ENCODE assay signal across 10 cellular contexts in genomic region chr11:13279487-13279834, GRCh38. TPM values are rescaled to one million over a fixed set of nuclear protein-coding genes. Genes with fewer than 3 reads are reported as not detected.
DNase-seq lines count a peak whose midpoint lies in the region; ATAC-seq and TF ChIP-seq lines count a peak whose summit lies in the region.
"Had no signal": no experiment of that assay in that cellular context is flagged by ENCODE, and none has a peak within 500 bp of the region (broad histone marks: within the 10 kb centered on the region; RNA-seq: fewer than 3 reads in every experiment).

No MANE protein-coding gene starts in this region.

- DNase-seq in H9 (no peak), glutamatergic neuron (no peak), smooth muscle cell (lab: John Stamatoyannopoulos, UW; ENCODE audit: unreplicated experiment) (no peak), NCI-H82 treated with DMSO at 0.1 percent for 48 hours (lab: John Stamatoyannopoulos, UW; ENCODE audit: unreplicated experiment) (no peak)
- no peak for DNase-seq in activated T-helper 1 cell treated with anti-CD3 and anti-CD28 coated beads, Interleukin-12 subunit alpha, Interleukin-12 subunit beta, Interleukin-2, Interleukin-4 antibody, amounts not matched to agents 30 ng/mL and 10 ng/mL and 1 ng/mL, durations not matched to agents 14 hours and 24 hours and 36 hours (ENCODE audit: low spot score)
- DNase-seq in stimulated activated CD4-positive, alpha-beta T cell treated with anti-CD3 and anti-CD28 coated beads, Interleukin-4, amount 100 ng/mL, for 4 hours = no peak
- DNase-seq: left ventricle myocardium superior, NCI-H510A treated with DMSO at 0.1 percent for 48 hours had no signal

- H3K9me3 ChIP-seq in H9 (ENCODE audit: control insufficient read depth, low read depth, low read length) = no peaks in the 10 kb centered on the region
- no peaks in the 10 kb centered on the region for H3K9me3 ChIP-seq in smooth muscle cell (replicated peaks; ENCODE audit: low read depth)

- H3K4me2 ChIP-seq in H9 (ENCODE audit: insufficient read depth, insufficient read length, low read length) (peak overlapping the region; percentile 70), smooth muscle cell (peak overlapping the region; percentile 92)

- no peak overlapping the region for H2BK12ac ChIP-seq in H9 (ENCODE audit: insufficient read length, low read depth, low read length)

- H3K79me2 ChIP-seq in H9 (ENCODE audit: insufficient read depth, low read length) = no peaks in the 10 kb centered on the region
- peaks cover 50% of the 10 kb centered on the region for H3K79me2 ChIP-seq in smooth muscle cell (ENCODE audit: low read depth)

- no peak overlapping the region for H3T11ph ChIP-seq in H9 (ENCODE audit: low read length)

- peak overlapping the region; percentile 69 for H3K4me3 ChIP-seq in smooth muscle cell

- H3K4me3 Mint-ChIP-seq in H9 = peak overlapping the region; percentile 62 to 80; a peak in 4 of 5 replicates
- peak overlapping the region; percentile 88 for H3K4me3 Mint-ChIP-seq in activated T-helper 1 cell treated with anti-CD3 and anti-CD28 coated beads, Interleukin-12 subunit alpha, Interleukin-12 subunit beta, Interleukin-2, Interleukin-4 antibody, amounts not matched to agents 30 ng/mL and 10 ng/mL and 1 ng/mL, durations not matched to agents 14 hours and 24 hours and 36 hours
- H3K4me3 Mint-ChIP-seq in glutamatergic neuron (ENCODE audit: unreplicated experiment) = peak overlapping the region; percentile 90

- H3K14ac ChIP-seq in H9 (ENCODE audit: insufficient read depth, low read length) = no peak overlapping the region

- no peak overlapping the region for H4K91ac ChIP-seq in H9 (ENCODE audit: insufficient read length, low read depth, low read length)

- no peak overlapping the region for H2BK5ac ChIP-seq in H9 (ENCODE audit: insufficient read length, low read length)

- no CpG with 5 or more reads among the region's 3 CpGs for WGBS in H9 (ENCODE audit: extremely low coverage, insufficient read length, low lambda C conversion rate)
- WGBS in smooth muscle cell (ENCODE audit: low lambda C conversion rate) = 58% methylated on average over 3 of the region's 3 CpGs

- H4K20me1 ChIP-seq in H9 (ENCODE audit: control insufficient read depth, insufficient read depth, insufficient read length) = no peaks in the 10 kb centered on the region
- peaks cover 60% of the 10 kb centered on the region for H4K20me1 ChIP-seq in smooth muscle cell (ENCODE audit: low read depth)

- H3K36me3 Mint-ChIP-seq in H9 (ENCODE audit: insufficient read depth in 1 of 3, low read depth in 3 of 3) (no peaks in the 10 kb centered on the region), glutamatergic neuron (ENCODE audit: unreplicated experiment) (no peaks in the 10 kb centered on the region)
- peaks cover 8% of the 10 kb centered on the region for H3K36me3 Mint-ChIP-seq in activated T-helper 1 cell treated with anti-CD3 and anti-CD28 coated beads, Interleukin-12 subunit alpha, Interleukin-12 subunit beta, Interleukin-2, Interleukin-4 antibody, amounts not matched to agents 30 ng/mL and 10 ng/mL and 1 ng/mL, durations not matched to agents 14 hours and 24 hours and 36 hours (ENCODE audit: low read depth)

- no peak overlapping the region for H2AK5ac ChIP-seq in H9 (ENCODE audit: insufficient read length, low read length)

- no peak overlapping the region for H3K27ac ChIP-seq in H9 (ENCODE audit: insufficient read length, low read depth, low read length)
- H3K27ac ChIP-seq in smooth muscle cell (ENCODE audit: low read depth) = no peak overlapping the region
- H3K27ac ChIP-seq: epithelial cell of prostate had no signal

- H3K18ac ChIP-seq in H9 (ENCODE audit: insufficient read length, low read depth, low read length) = no peak overlapping the region

- H2BK20ac ChIP-seq in H9 (ENCODE audit: low read depth, low read length, poor library complexity, severe bottlenecking) = no peak overlapping the region

- H2BK120ac ChIP-seq in H9 (ENCODE audit: low read depth, low read length, poor library complexity, severe bottlenecking) = no peak overlapping the region

- H3K79me1 ChIP-seq in H9 (ENCODE audit: insufficient read depth, low read depth, low read length, poor library complexity, severe bottlenecking) = no peaks in the 10 kb centered on the region

- no peak overlapping the region for H3K23ac ChIP-seq in H9 (ENCODE audit: insufficient read length, low read depth, low read length)

- no peak overlapping the region for H3K56ac ChIP-seq in H9 (ENCODE audit: insufficient read length, low read depth, low read length)

- H3K27ac Mint-ChIP-seq in H9 (no peak overlapping the region), glutamatergic neuron (ENCODE audit: unreplicated experiment) (peak overlapping the region; percentile 63)
- H3K27ac Mint-ChIP-seq in activated T-helper 1 cell treated with anti-CD3 and anti-CD28 coated beads, Interleukin-12 subunit alpha, Interleukin-12 subunit beta, Interleukin-2, Interleukin-4 antibody, amounts not matched to agents 30 ng/mL and 10 ng/mL and 1 ng/mL, durations not matched to agents 14 hours and 24 hours and 36 hours = peak overlapping the region; percentile 79

- H2AFZ ChIP-seq in H9 (ENCODE audit: low read length) (no peak overlapping the region), smooth muscle cell (ENCODE audit: low read depth) (no peak overlapping the region)

- H2BK15ac ChIP-seq in H9 (ENCODE audit: low read depth, low read length) = no peak overlapping the region

- H3F3A ChIP-seq in smooth muscle cell (ENCODE audit: low read depth) = peaks cover 5% of the 10 kb centered on the region

- TF ChIP-seq CTCF in H9 (conservative IDR thresholded peaks at IDR 0.05) (no peak), glutamatergic neuron (IDR thresholded peaks at IDR 0.05; ENCODE audit: partially characterized antibody, unreplicated experiment) (no peak), smooth muscle cell (IDR thresholded peaks at IDR 0.05; ENCODE audit: borderline replicate concordance, insufficient read depth, poor library complexity, severe bottlenecking) (no peak)

- H3K27me3 Mint-ChIP-seq in H9 (ENCODE audit: low read depth) = peaks cover 71% of the 10 kb centered on the region
- H3K27me3 Mint-ChIP-seq in activated T-helper 1 cell treated with anti-CD3 and anti-CD28 coated beads, Interleukin-12 subunit alpha, Interleukin-12 subunit beta, Interleukin-2, Interleukin-4 antibody, amounts not matched to agents 30 ng/mL and 10 ng/mL and 1 ng/mL, durations not matched to agents 14 hours and 24 hours and 36 hours (ENCODE audit: insufficient read depth) = peaks cover 24% of the 10 kb centered on the region
- peaks cover 27% of the 10 kb centered on the region for H3K27me3 Mint-ChIP-seq in glutamatergic neuron (ENCODE audit: unreplicated experiment)

- no peak for ATAC-seq in HG03571 (IDR thresholded peaks at IDR 0.05; ENCODE audit: unreplicated experiment)
- ATAC-seq: left ventricle myocardium superior had no signal

- H3K4me1 Mint-ChIP-seq in H9 = peaks cover 37% of the 10 kb centered on the region in 2 experiments
- H3K4me1 Mint-ChIP-seq in activated T-helper 1 cell treated with anti-CD3 and anti-CD28 coated beads, Interleukin-12 subunit alpha, Interleukin-12 subunit beta, Interleukin-2, Interleukin-4 antibody, amounts not matched to agents 30 ng/mL and 10 ng/mL and 1 ng/mL, durations not matched to agents 14 hours and 24 hours and 36 hours (ENCODE audit: low read depth) = peaks cover 70% of the 10 kb centered on the region
- H3K4me1 Mint-ChIP-seq in glutamatergic neuron (ENCODE audit: low read depth, unreplicated experiment) = peaks cover 6% of the 10 kb centered on the region

- H3K4me1 ChIP-seq in H9 (ENCODE audit: insufficient read depth, low read length) = peaks cover 6% of the 10 kb centered on the region
- H3K4me1 ChIP-seq in smooth muscle cell (ENCODE audit: low read depth) = peaks cover 6% of the 10 kb centered on the region

- no peak overlapping the region for H3K4ac ChIP-seq in H9 (ENCODE audit: low read depth, low read length)

- H3K9ac ChIP-seq in H9 (ENCODE audit: extremely low read depth, insufficient read length, low read length) = no peak overlapping the region
- no peak overlapping the region for H3K9ac ChIP-seq in smooth muscle cell (ENCODE audit: low read depth)

- H3K23me2 ChIP-seq in H9 (ENCODE audit: insufficient read length, low read depth, low read length, poor library complexity, severe bottlenecking) = peaks cover 18% of the 10 kb centered on the region

- H4K5ac ChIP-seq in H9 (ENCODE audit: insufficient read length, low read depth, low read length) = no peak overlapping the region

- no peaks in the 10 kb centered on the region for H3K36me3 ChIP-seq in smooth muscle cell (ENCODE audit: low read depth)

- intact Hi-C loops in activated T-helper 1 cell treated with anti-CD3 and anti-CD28 coated beads, Interleukin-12 subunit alpha, Interleukin-12 subunit beta, Interleukin-2, Interleukin-4 antibody, amounts not matched to agents 30 ng/mL and 10 ng/mL and 1 ng/mL, durations not matched to agents 14 hours and 24 hours and 36 hours (cut with micrococcal nuclease) = loop anchor here (2.0 to 10.0 kb wide), 3 partner anchors 41 to 1435 kb away; partner anchors contain the start of genes RRAS2 and USP47

- peaks cover 27% of the 10 kb centered on the region; the same call in 1 of the 2 replicates for H3K27me3 ChIP-seq in H9 (ENCODE audit: insufficient read depth, low read length)
- peaks cover 44% of the 10 kb centered on the region for H3K27me3 ChIP-seq in smooth muscle cell (ENCODE audit: low read depth)

- no peaks in the 10 kb centered on the region for H3K9me3 Mint-ChIP-seq in H9
- no peaks in the 10 kb centered on the region for H3K9me3 Mint-ChIP-seq in activated T-helper 1 cell treated with anti-CD3 and anti-CD28 coated beads, Interleukin-12 subunit alpha, Interleukin-12 subunit beta, Interleukin-2, Interleukin-4 antibody, amounts not matched to agents 30 ng/mL and 10 ng/mL and 1 ng/mL, durations not matched to agents 14 hours and 24 hours and 36 hours
- H3K9me3 Mint-ChIP-seq in glutamatergic neuron (ENCODE audit: unreplicated experiment) = peaks cover 6% of the 10 kb centered on the region

- H4K8ac ChIP-seq in H9 (replicated peaks; ENCODE audit: insufficient read length, low read depth, low read length) = no peak overlapping the region

RNA-seq across cellular contexts. Expression of gene BMAL1, which starts 1.9 kb away (rescaled TPM):
- total RNA-seq in H9 (2021) (3.2 and 3.3 TPM in 2 replicates), glutamatergic neuron (ENCODE audit: unreplicated experiment) (8.6 TPM), smooth muscle cell (24.5 and 27.2 TPM in 2 replicates)
- 33.6 and 33.7 TPM in 2 replicates for total RNA-seq in activated T-helper 1 cell treated with anti-CD3 and anti-CD28 coated beads, Interleukin-12 subunit alpha, Interleukin-12 subunit beta, Interleukin-2, Interleukin-4 antibody, amounts not matched to agents 30 ng/mL and 10 ng/mL and 1 ng/mL, durations not matched to agents 14 hours and 24 hours and 36 hours
- 9.9 and 21.2 TPM in 2 replicates for polyA plus RNA-seq in smooth muscle cell

Comparison
In these comparisons a context has a peak if more than half of its experiments do, and no peak if none do; other contexts are left out.
1. H3K27ac Mint-ChIP-seq: peak in activated T-helper 1 cell treated with anti-CD3 and anti-CD28 coated beads, Interleukin-12 subunit alpha, Interleukin-12 subunit beta, Interleukin-2, Interleukin-4 antibody, amounts not matched to agents 30 ng/mL and 10 ng/mL and 1 ng/mL, durations not matched to agents 14 hours and 24 hours and 36 hours (single experiment) and glutamatergic neuron (single experiment); none in H9 (0 of 3).
2. Peak in every context shown above with its lines, with median percentiles within 50 percentile points of each other: H3K4me3 Mint-ChIP-seq.